ENCODE assay signal across 20 cellular contexts in genomic region chr2:55018619-55019018, GRCh38. TPM values are rescaled to one million over a fixed set of nuclear protein-coding genes. Genes with fewer than 3 reads are reported as not detected.
DNase-seq lines count a peak whose midpoint lies in the region; ATAC-seq, FAIRE-seq and TF ChIP-seq lines count a peak whose summit lies in the region.
"Had no signal": no experiment of that assay in that cellular context is flagged by ENCODE, and none has a peak within 500 bp of the region (broad histone marks: within the 10 kb centered on the region; RNA-seq: fewer than 3 reads in every experiment).

No MANE protein-coding gene starts in this region.

- in situ Hi-C loops in K562 (cut with MboI): no loop called here
- in situ Hi-C loops in GM13977 (cut with MboI; ENCODE audit: low pct_unique_long_range_greater_than_20kb, low sequenced_read_pairs, unreplicated experiment): no loop called here

- H3K27me3 Mint-ChIP-seq in memory B cell: no peaks in the 10 kb centered on the region
- H3K27me3 Mint-ChIP-seq: activated naive CD8-positive, alpha-beta T cell treated with anti-CD3 and anti-CD28 coated beads for 36 hours had no signal

- peak overlapping the region in 7 of 10 experiments; percentile 33 to 45 (median 41); a peak in 11 of 20 replicates for H3K4me3 ChIP-seq in BLaER1 treated with 17β-estradiol and CSF1 and Interleukin-3, amounts not matched to agents 10 nM and 100 nM
- H3K4me3 ChIP-seq in HL-60 (replicated peaks; ENCODE audit: insufficient read depth, low read length) (no peak overlapping the region), K562 (no peak overlapping the region)
- H3K4me3 ChIP-seq: ascending aorta, BLaER1, skin epidermis had no signal

- no peaks in the 10 kb centered on the region for H3K9me3 Mint-ChIP-seq in memory B cell

- WGBS in K562 (ENCODE audit: insufficient coverage, low coverage, missing lambda C conversion rate): 100% methylated on average over 1 of the region's 1 CpG

- peaks cover 23% of the 10 kb centered on the region for H3K4me1 Mint-ChIP-seq in memory B cell

- CTCF ChIA-PET in K562 (lab: Yijun Ruan, JAX; ENCODE audit: low intra/inter-chr PET ratio): no interaction called here

- H3K27me3 ChIP-seq in BLaER1 treated with 17β-estradiol and CSF1 and Interleukin-3, amounts not matched to agents 10 nM and 100 nM: no peaks in the 10 kb centered on the region
- no peaks in the 10 kb centered on the region for H3K27me3 ChIP-seq in HL-60 (ENCODE audit: insufficient read depth, poor library complexity, severe bottlenecking)
- no peaks in the 10 kb centered on the region for H3K27me3 ChIP-seq in K562 (ENCODE audit: control insufficient read depth in 2 of 2, insufficient read depth in 2 of 2, low read length in 2 of 2)
- H3K27me3 ChIP-seq: ascending aorta, BLaER1 had no signal

- H3K9ac ChIP-seq in BLaER1 treated with 17β-estradiol and CSF1 and Interleukin-3, amounts not matched to agents 10 nM and 100 nM: peak overlapping the region; percentile 33 to 82 (median 76); a peak in 20 of 22 replicates
- H3K9ac ChIP-seq in K562 (ENCODE audit: insufficient read depth in 1 of 2, low read depth in 2 of 2, low read length in 2 of 2): no peak overlapping the region
- H3K9ac ChIP-seq: BLaER1 had no signal

- H4K20me1 ChIP-seq in BLaER1 treated with 17β-estradiol and CSF1 and Interleukin-3, amounts not matched to agents 10 nM and 100 nM: peaks cover 8 to 100% (median 29%) of the 10 kb centered on the region in 11 experiments
- H4K20me1 ChIP-seq in K562 (replicated peaks; ENCODE audit: control insufficient read depth, insufficient read depth, low read length): peaks cover 23% of the 10 kb centered on the region

- H2AFZ ChIP-seq in K562 (ENCODE audit: low read depth, low read length): no peak overlapping the region

- H3K36me3 Mint-ChIP-seq in memory B cell: no peaks in the 10 kb centered on the region

- TF ChIP-seq CTCF in HL-60 (IDR thresholded peaks at IDR 0.05; ENCODE audit: insufficient read depth, low read length) (no peak), K562 (IDR thresholded peaks at IDR 0.05 in 2 of 3, conservative IDR thresholded peaks at IDR 0.05 in 1 of 3; ENCODE audit: insufficient read depth in 2 of 3, low read depth in 1 of 3, low read length in 3 of 3) (no peak), GM13977 (IDR thresholded peaks at IDR 0.05; ENCODE audit: extremely low read depth, insufficient read depth, missing control alignments) (no peak)

- peaks cover 34 to 98% (median 73%) of the 10 kb centered on the region in 10 experiments for H3K4me1 ChIP-seq in BLaER1 treated with 17β-estradiol and CSF1 and Interleukin-3, amounts not matched to agents 10 nM and 100 nM
- peaks cover 0 to 9% of the 10 kb centered on the region in 2 experiments; a peak in 2 of 5 replicates for H3K4me1 ChIP-seq in K562 (replicated peaks in 1 of 2; ENCODE audit: control insufficient read depth in 2 of 2, insufficient read depth in 2 of 2, low read length in 2 of 2)

- peaks cover 100% of the 10 kb centered on the region for H3K79me2 ChIP-seq in K562 (ENCODE audit: control insufficient read depth, insufficient read depth, low read length)

- POLR2A ChIA-PET in K562 (lab: Yijun Ruan, JAX): interaction anchor here (0.7 to 1.8 kb wide), 6 partner anchors 10 to 176 kb away, joined by 3 to 6 read pairs (median 4); partner anchors contain the start of gene RTN4

- H3K36me3 ChIP-seq in BLaER1 treated with 17β-estradiol and CSF1 and Interleukin-3, amounts not matched to agents 10 nM and 100 nM: peaks cover 0 to 74% (median 60%) of the 10 kb centered on the region in 11 experiments; a peak in 19 of 22 replicates
- H3K36me3 ChIP-seq in K562 (ENCODE audit: control insufficient read depth, insufficient read depth, low read length): peaks cover 36% of the 10 kb centered on the region

- no peak for TF ChIP-seq EP300 in K562 (IDR thresholded peaks at IDR 0.05; ENCODE audit: low read length)

- BruUV-seq in K562 (replicated peaks; lab: Mats Ljungman, UMichigan): no TSS peak

- DNase-seq in HL-60 (ENCODE audit: low read depth in 1 of 2, low spot score in 1 of 2) (no peak), K562 (ENCODE audit: extremely low read depth in 1 of 4, low spot score in 3 of 4) (no peak), memory B cell (ENCODE audit: low spot score in 2 of 2) (no peak), GM13977 (ENCODE audit: low spot score) (no peak), GM12891 (ENCODE audit: insufficient read length, low spot score) (no peak), NCI-H1694 (lab: John Stamatoyannopoulos, UW) (no peak), midbrain (lab: John Stamatoyannopoulos, UW) (no peak)
- DNase-seq: ACHN; activated naive CD8-positive, alpha-beta T cell treated with anti-CD3 and anti-CD28 coated beads for 36 hours; Calu3; NCI-H1930; NCI-H226; occipital lobe; stimulated activated CD4-positive, alpha-beta T cell treated with anti-CD3 and anti-CD28 coated beads, Interleukin-2, amount 100 ng/mL, for 24 hours; WERI-Rb-1 had no signal

- FAIRE-seq in K562 (lab: Jason Lieb, UNC) (no peak), GM12891 (lab: Jason Lieb, UNC) (no peak)
- FAIRE-seq: urothelium cell line had no signal

- TF ChIP-seq POLR2A in K562 (conservative IDR thresholded peaks at IDR 0.05) (no peak), GM12891 (IDR thresholded peaks at IDR 0.05; ENCODE audit: low read depth, low read length) (no peak)

- H3K4me2 ChIP-seq in BLaER1 treated with 17β-estradiol and CSF1 and Interleukin-3, amounts not matched to agents 10 nM and 100 nM: peak overlapping the region; percentile 55 to 92 (median 78); a peak in 20 of 22 replicates
- H3K4me2 ChIP-seq in K562 (ENCODE audit: insufficient read depth, low read length): no peak overlapping the region

- TF ChIP-seq RAD21 in K562 (CRISPR knock-in tag; conservative IDR thresholded peaks at IDR 0.05 in 1 of 2, IDR thresholded peaks at IDR 0.05 in 1 of 2): no peak

- H3K27ac ChIP-seq in BLaER1 treated with 17β-estradiol and CSF1 and Interleukin-3, amounts not matched to agents 10 nM and 100 nM: peak overlapping the region; percentile 74 to 96 (median 90)
- peak overlapping the region; percentile 65 for H3K27ac ChIP-seq in HL-60 (replicated peaks)
- no peak overlapping the region for H3K27ac ChIP-seq in K562 (ENCODE audit: extremely low read depth, low read depth, low read length)
- H3K27ac ChIP-seq: ascending aorta, BLaER1, WERI-Rb-1 had no signal

- H3K4me3 Mint-ChIP-seq in memory B cell: no peak overlapping the region
- H3K4me3 Mint-ChIP-seq: activated naive CD8-positive, alpha-beta T cell treated with anti-CD3 and anti-CD28 coated beads for 36 hours had no signal

- H3K9me1 ChIP-seq in K562 (ENCODE audit: control insufficient read depth, insufficient read depth, low read length): peaks cover 9% of the 10 kb centered on the region

- intact Hi-C loops in K562 (cut with micrococcal nuclease): no loop called here

- ATAC-seq in K562 (no peak), memory B cell (ENCODE audit: low read depth) (no peak)

- H3K27ac Mint-ChIP-seq in memory B cell: peak overlapping the region; percentile 77
- H3K27ac Mint-ChIP-seq: activated naive CD8-positive, alpha-beta T cell treated with anti-CD3 and anti-CD28 coated beads for 36 hours had no signal

- peaks cover 0 to 43% (median 23%) of the 10 kb centered on the region in 11 experiments; a peak in 15 of 22 replicates for H3K9me3 ChIP-seq in BLaER1 treated with 17β-estradiol and CSF1 and Interleukin-3, amounts not matched to agents 10 nM and 100 nM (replicated peaks in 1 of 11)
- no peaks in the 10 kb centered on the region for H3K9me3 ChIP-seq in K562 (replicated peaks; ENCODE audit: control insufficient read depth, insufficient read depth, low read depth, low read length)

TF ChIP-seq in K562, 482 proteins besides CTCF, POLR2A, EP300 and RAD21:
- TF ChIP-seq RBM22 (IDR thresholded peaks at IDR 0.05; ENCODE audit: low read depth, low read length, poor library complexity, severe bottlenecking) (peak; percentile 51), POLR2AphosphoS2 (IDR thresholded peaks at IDR 0.05; ENCODE audit: low read length) (0 out of 2 replicates have a peak, but pooled peaks have one; percentile 12), ZFX (CRISPR knock-in tag; IDR thresholded peaks at IDR 0.05) (no peak)

TF ChIP-seq in GM12891, 5 proteins besides CTCF, POLR2A, EP300 and RAD21:
- TF ChIP-seq PAX5 (IDR thresholded peaks at IDR 0.05; ENCODE audit: insufficient read depth, low read length, severe bottlenecking): no peak

RNA-seq across cellular contexts. Expression of gene RTN4, which starts 31.6 kb away (rescaled TPM):
- total RNA-seq in K562 (2011; cell fraction: chromatin; rRNA removed; ENCODE audit: low replicate concordance): 172 and 408 TPM in 2 replicates
- 188 and 224 TPM in 2 replicates for total RNA-seq in K562 (2011; cell fraction: nucleolus; rRNA removed)
- total RNA-seq in K562 (2011; cell fraction: nucleoplasm; rRNA removed): 397 and 411 TPM in 2 replicates
- total RNA-seq in K562 (2014; rRNA removed) (96.7 and 123 TPM in 2 replicates), K562 (2014; rRNA removed; fragmentation: Illumina TruSeq; extraction: Trizol) (116 and 139 TPM in 2 replicates), K562 (2015; rRNA removed; fragmentation: Illumina TruSeq; extraction: Trizol) (67.3 and 73.0 TPM in 2 replicates), K562 (2021) (228 and 238 TPM in 2 replicates)
- polyA plus RNA-seq in K562 (2011; rRNA removed) (144 and 147 TPM in 2 replicates), K562 (2014; fragmentation: Illumina TruSeq; extraction: Trizol) (217 and 248 TPM in 2 replicates), K562 (2014; fragmentation: Nextera tagmentation; extraction: Ambion mirVana) (10 to 100 TPM; 75.8 to 90.3 TPM), K562 (2014; rRNA removed) (141 and 151 TPM in 2 replicates)
- polyA plus RNA-seq in K562 (2011; cell fraction: cytosol; rRNA removed): 58.0 and 129 TPM in 2 replicates
- 49.3 and 111 TPM in 2 replicates for polyA plus RNA-seq in K562 (2011; cell fraction: nucleus; rRNA removed)
- 173 and 413 TPM in 2 replicates for polyA plus RNA-seq in K562 (2012)
- 151 and 172 TPM in 2 replicates for polyA minus RNA-seq in K562 (2011; rRNA and poly(A)+ RNA removed)
- 70.4 and 76.7 TPM in 2 replicates for polyA minus RNA-seq in K562 (2011; cell fraction: cytosol; rRNA and poly(A)+ RNA removed)
- 45.9 and 84.7 TPM in 2 replicates for polyA minus RNA-seq in K562 (2011; cell fraction: nucleus; rRNA and poly(A)+ RNA removed)
- 85.0 TPM for polyA plus RNA-seq in GM12891 (2012; ENCODE audit: low read depth, missing spikeins)

Comparison
In these comparisons a context has a peak if more than half of its experiments do, and no peak if none do; other contexts are left out.
1. H3K4me3 ChIP-seq: peak in BLaER1 treated with 17β-estradiol and CSF1 and Interleukin-3, amounts not matched to agents 10 nM and 100 nM (7 of 10); none in HL-60 (single experiment) and K562 (single experiment).
2. H3K9ac ChIP-seq: peak in BLaER1 treated with 17β-estradiol and CSF1 and Interleukin-3, amounts not matched to agents 10 nM and 100 nM (11 of 11); none in K562 (0 of 2).